In the genomic region with DNA sequence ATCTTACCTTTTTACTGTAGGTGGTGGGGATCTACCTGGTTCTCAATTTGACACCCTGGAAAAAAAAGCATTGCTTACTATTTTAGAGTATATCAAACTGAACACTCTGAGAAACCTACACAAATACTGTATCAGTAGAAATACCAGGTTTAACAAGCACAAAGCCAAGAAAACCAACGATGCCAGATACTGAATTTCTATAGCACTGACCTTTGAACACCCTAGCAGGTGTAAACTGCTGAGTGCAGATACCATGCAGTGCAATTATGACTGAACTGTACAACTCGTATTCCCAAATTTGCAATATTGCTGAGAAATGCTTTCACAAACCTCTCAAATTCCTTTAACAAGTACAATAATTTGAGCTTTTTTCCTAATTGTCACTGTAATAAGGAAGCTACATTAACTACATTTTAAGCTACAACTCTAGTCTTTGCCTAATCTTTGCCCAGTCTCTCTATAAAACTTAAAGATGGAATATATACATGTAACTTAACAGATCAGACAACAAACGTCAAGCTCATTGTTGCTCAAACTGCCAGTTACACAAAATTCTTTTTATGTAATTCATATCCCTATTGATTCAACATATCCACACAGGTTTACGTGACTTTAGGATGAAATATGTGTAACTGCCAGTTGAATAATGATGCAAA, we compare ENCODE assay signal across 23 cellular contexts. TPM values are rescaled to one million over a fixed set of nuclear protein-coding genes. Genes with fewer than 3 reads are reported as not detected.
DNase-seq lines count a peak whose midpoint lies in the region; ATAC-seq, FAIRE-seq and TF ChIP-seq lines count a peak whose summit lies in the region.
"Had no signal": no experiment of that assay in that cellular context is flagged by ENCODE, and none has a peak within 500 bp of the region (broad histone marks: within the 10 kb centered on the region; RNA-seq: fewer than 3 reads in every experiment).

No MANE protein-coding gene starts in this region.

- H2AFZ ChIP-seq in PC-9, result no peak overlapping the region

- no peak for DNase-seq in activated CD8-positive, alpha-beta memory T cell treated with anti-CD3 and anti-CD28 coated beads, Interleukin-2, amount 10 ng/mL, durations not matched to agents 7 days and 5 days
- no peak for DNase-seq in activated CD8-positive, alpha-beta memory T cell treated with anti-CD3 and anti-CD28 coated beads for 24 hours
- no peak for DNase-seq in PC-9
- no peak for DNase-seq in effector memory CD8-positive, alpha-beta T cell
- no peak for DNase-seq in stimulated activated effector memory CD8-positive, alpha-beta T cell treated with anti-CD3 and anti-CD28 coated beads, Interleukin-12 subunit alpha, Interleukin-12 subunit beta, amount 100 ng/mL, for 72 hours (ENCODE audit: low spot score in 2 of 2)
- no peak for DNase-seq in RPMI8226
- no peak for DNase-seq in pancreas
- DNase-seq in epidermal melanocyte (ENCODE audit: insufficient read length, low spot score), result no peak
- DNase-seq: ACHN; activated CD4-positive, alpha-beta T cell treated with anti-CD3 and anti-CD28 coated beads, Interleukin-2, amount 50 U/mL, for 1 hour; colonic mucosa; GDM1; glutamatergic neuron; immature natural killer cell; NCI-H82; right lobe of liver; stimulated activated CD4-positive, alpha-beta T cell treated with anti-CD3 and anti-CD28 coated beads, Interleukin-4, amount 100 ng/mL, for 1 hour; stimulated activated CD8-positive, alpha-beta memory T cell treated with anti-CD3 and anti-CD28 coated beads, Interleukin-4, amount 100 ng/mL, for 48 hours; T-helper 2 cell; thyroid gland had no signal

- H3K27ac ChIP-seq in PC-9, result peak overlapping the region; percentile 99; the same call in 1 of the 2 replicates
- no peak overlapping the region for H3K27ac ChIP-seq in pancreas
- H3K27ac ChIP-seq: colonic mucosa, right lobe of liver, thyroid gland had no signal

- H3K4me3 ChIP-seq in PC-9 (no peak overlapping the region), pancreas (no peak overlapping the region)
- H3K4me3 ChIP-seq: colonic mucosa, HAP-1, right lobe of liver, thyroid gland had no signal

- H3K36me3 ChIP-seq in PC-9 (ENCODE audit: low read depth) (peaks cover 81% of the 10 kb centered on the region), pancreas (peaks cover 5 to 87% (median 69%) of the 10 kb centered on the region in 3 donors)

- H3K4me1 ChIP-seq in PC-9 (replicated peaks; ENCODE audit: insufficient read depth), result peaks cover 22% of the 10 kb centered on the region
- peaks cover 6 to 27% (median 18%) of the 10 kb centered on the region in 3 donors for H3K4me1 ChIP-seq in pancreas
- H3K4me1 ChIP-seq: thyroid gland had no signal

- H3K4me3 Mint-ChIP-seq in activated CD8-positive, alpha-beta memory T cell treated with anti-CD3 and anti-CD28 coated beads, Interleukin-2, amount 10 ng/mL, durations not matched to agents 7 days and 5 days, result no peak overlapping the region
- H3K4me3 Mint-ChIP-seq in effector memory CD8-positive, alpha-beta T cell, result no peak overlapping the region
- H3K4me3 Mint-ChIP-seq in stimulated activated effector memory CD8-positive, alpha-beta T cell treated with anti-CD3 and anti-CD28 coated beads, Interleukin-12 subunit alpha, Interleukin-12 subunit beta, amount 100 ng/mL, for 72 hours, result no peak overlapping the region
- H3K4me3 Mint-ChIP-seq: immature natural killer cell had no signal

- H3K4me1 Mint-ChIP-seq in activated CD8-positive, alpha-beta memory T cell treated with anti-CD3 and anti-CD28 coated beads, Interleukin-2, amount 10 ng/mL, durations not matched to agents 7 days and 5 days, result peaks cover 52% of the 10 kb centered on the region
- peaks cover 20 to 42% of the 10 kb centered on the region in 2 donors for H3K4me1 Mint-ChIP-seq in effector memory CD8-positive, alpha-beta T cell (ENCODE audit: low read depth in 2 of 2)
- peaks cover 36% of the 10 kb centered on the region for H3K4me1 Mint-ChIP-seq in stimulated activated effector memory CD8-positive, alpha-beta T cell treated with anti-CD3 and anti-CD28 coated beads, Interleukin-12 subunit alpha, Interleukin-12 subunit beta, amount 100 ng/mL, for 72 hours

- intact Hi-C loops in PC-9 (cut with micrococcal nuclease; ENCODE audit: unreplicated experiment) (no loop called here), pancreas (cut with DNase I) (no loop called here)

- POLR2A ChIA-PET in PC-9 (lab: Charles Lee; ENCODE audit: unreplicated experiment), result interaction anchor here (0.6 to 0.7 kb wide), 2 partner anchors 60 to 1015 kb away, joined by 3 to 6 read pairs; no protein-coding TSS in a partner anchor

- no peak overlapping the region for H3K4me2 ChIP-seq in PC-9

- TF ChIP-seq CTCF in PC-9 (conservative IDR thresholded peaks at IDR 0.05) (no peak), pancreas (IDR thresholded peaks at IDR 0.05) (no peak)

- H3K36me3 Mint-ChIP-seq in activated CD8-positive, alpha-beta memory T cell treated with anti-CD3 and anti-CD28 coated beads, Interleukin-2, amount 10 ng/mL, durations not matched to agents 7 days and 5 days, result peaks cover 80% of the 10 kb centered on the region
- H3K36me3 Mint-ChIP-seq in effector memory CD8-positive, alpha-beta T cell (ENCODE audit: insufficient read depth), result peaks cover 99% of the 10 kb centered on the region
- peaks cover 100% of the 10 kb centered on the region for H3K36me3 Mint-ChIP-seq in stimulated activated effector memory CD8-positive, alpha-beta T cell treated with anti-CD3 and anti-CD28 coated beads, Interleukin-12 subunit alpha, Interleukin-12 subunit beta, amount 100 ng/mL, for 72 hours

- no peaks in the 10 kb centered on the region for H3K9me2 ChIP-seq in PC-9 (ENCODE audit: insufficient read depth)

- no peaks in the 10 kb centered on the region for H3K27me3 Mint-ChIP-seq in activated CD8-positive, alpha-beta memory T cell treated with anti-CD3 and anti-CD28 coated beads, Interleukin-2, amount 10 ng/mL, durations not matched to agents 7 days and 5 days
- no peaks in the 10 kb centered on the region for H3K27me3 Mint-ChIP-seq in effector memory CD8-positive, alpha-beta T cell

- CTCF ChIA-PET in activated CD8-positive, alpha-beta memory T cell treated with anti-CD3 and anti-CD28 coated beads, Interleukin-2, amount 10 ng/mL, durations not matched to agents 7 days and 5 days (lab: Charles Lee), result interaction anchor here (1.8 kb wide), 1 partner anchor 11 kb away, joined by 5 read pairs; no protein-coding TSS in a partner anchor
- CTCF ChIA-PET in PC-9 (lab: Charles Lee), result no interaction called here

- 48% methylated on average over 4 of the region's 4 CpGs for WGBS in pancreas, 2 donors

- H3K9me3 ChIP-seq in PC-9 (ENCODE audit: insufficient read depth, low read depth) (no peaks in the 10 kb centered on the region), pancreas (no peaks in the 10 kb centered on the region)
- H3K9me3 ChIP-seq: colonic mucosa, HAP-1, right lobe of liver, thyroid gland had no signal

- peaks cover 100% of the 10 kb centered on the region for H3F3A ChIP-seq in PC-9 (ENCODE audit: insufficient read depth, low read depth)

- H3K79me2 ChIP-seq in PC-9 (ENCODE audit: low read depth), result peaks cover 55% of the 10 kb centered on the region

- peaks cover 98% of the 10 kb centered on the region for H4K20me1 ChIP-seq in PC-9 (ENCODE audit: insufficient read depth)

- FAIRE-seq in pancreas (lab: Jason Lieb, UNC), result no peak
- FAIRE-seq: astrocyte had no signal

- H3K27ac Mint-ChIP-seq in activated CD8-positive, alpha-beta memory T cell treated with anti-CD3 and anti-CD28 coated beads, Interleukin-2, amount 10 ng/mL, durations not matched to agents 7 days and 5 days, result peak overlapping the region; percentile 68
- H3K27ac Mint-ChIP-seq in effector memory CD8-positive, alpha-beta T cell, result peak overlapping the region; percentile 59 to 72
- peak overlapping the region; percentile 43 for H3K27ac Mint-ChIP-seq in stimulated activated effector memory CD8-positive, alpha-beta T cell treated with anti-CD3 and anti-CD28 coated beads, Interleukin-12 subunit alpha, Interleukin-12 subunit beta, amount 100 ng/mL, for 72 hours

- H3K9me3 Mint-ChIP-seq in activated CD8-positive, alpha-beta memory T cell treated with anti-CD3 and anti-CD28 coated beads, Interleukin-2, amount 10 ng/mL, durations not matched to agents 7 days and 5 days (ENCODE audit: low read depth), result no peaks in the 10 kb centered on the region
- no peaks in the 10 kb centered on the region for H3K9me3 Mint-ChIP-seq in effector memory CD8-positive, alpha-beta T cell
- H3K9me3 Mint-ChIP-seq in stimulated activated effector memory CD8-positive, alpha-beta T cell treated with anti-CD3 and anti-CD28 coated beads, Interleukin-12 subunit alpha, Interleukin-12 subunit beta, amount 100 ng/mL, for 72 hours, result no peaks in the 10 kb centered on the region
- H3K9me3 Mint-ChIP-seq: immature natural killer cell had no signal

- no peaks in the 10 kb centered on the region for H3K27me3 ChIP-seq in PC-9 (ENCODE audit: insufficient read depth, low read depth)
- H3K27me3 ChIP-seq in pancreas, result no peaks in the 10 kb centered on the region
- H3K27me3 ChIP-seq: colonic mucosa, right lobe of liver, thyroid gland had no signal

- ATAC-seq in activated CD8-positive, alpha-beta memory T cell treated with anti-CD3 and anti-CD28 coated beads, Interleukin-2, amount 10 ng/mL, durations not matched to agents 7 days and 5 days, result no peak
- ATAC-seq in effector memory CD8-positive, alpha-beta T cell (replicated peaks), result no peak
- no peak for ATAC-seq in stimulated activated effector memory CD8-positive, alpha-beta T cell treated with anti-CD3 and anti-CD28 coated beads, Interleukin-12 subunit alpha, Interleukin-12 subunit beta, amount 100 ng/mL, for 72 hours
- no peak for ATAC-seq in pancreas
- ATAC-seq: esophagus mucosa had no signal

- BruUV-seq in PC-9 (replicated peaks; lab: Mats Ljungman, UMichigan), result no TSS peak

RNA-seq across cellular contexts. Expression of a gene that starts 8.9 kb away (rescaled TPM):
- 100 to 1,000 TPM; 201 to 221 TPM for total RNA-seq in activated CD8-positive, alpha-beta memory T cell treated with anti-CD3 and anti-CD28 coated beads, Interleukin-2, amount 10 ng/mL, durations not matched to agents 7 days and 5 days
- 158 and 167 TPM in 2 replicates for total RNA-seq in PC-9 (2021)
- total RNA-seq in pancreas, result 100 to 1,000 TPM in 2 of 6 donors, 10 to 100 TPM in 4; 58.4 to 151 (median 85.4) TPM
- polyA plus RNA-seq in pancreas, result 100 to 1,000 TPM; 149 to 248 TPM

RNA-seq across cellular contexts. Expression of a gene that starts 9.1 kb away (rescaled TPM):
- 10 to 100 TPM; 17.1 to 18.3 TPM for total RNA-seq in activated CD8-positive, alpha-beta memory T cell treated with anti-CD3 and anti-CD28 coated beads, Interleukin-2, amount 10 ng/mL, durations not matched to agents 7 days and 5 days
- total RNA-seq in PC-9 (2021) (35.6 and 37.2 TPM in 2 replicates), pancreas (10 to 100 TPM; 12.5 to 30.9 (median 23.2) TPM)
- 10 to 100 TPM; 16.1 to 29.7 TPM for polyA plus RNA-seq in pancreas

RNA-seq across cellular contexts. Expression of a gene that starts 51.7 kb away (rescaled TPM):
- total RNA-seq in activated CD8-positive, alpha-beta memory T cell treated with anti-CD3 and anti-CD28 coated beads, Interleukin-2, amount 10 ng/mL, durations not matched to agents 7 days and 5 days, result 10 to 100 TPM; 38.8 to 47.2 TPM
- total RNA-seq in PC-9 (2021), result 26.9 and 37.4 TPM in 2 replicates
- 10 to 100 TPM in 5 of 6 donors, 1 to 10 TPM in 1; 8.7 to 17.8 (median 11.6) TPM for total RNA-seq in pancreas
- 10 to 100 TPM in 1 of 2 donors, 1 to 10 TPM in 1; 6.6 to 10.1 TPM for polyA plus RNA-seq in pancreas
